Comparison of ENCODE assay signal across 8 cellular contexts in genomic region chr2:218323526-218324472, GRCh38. TPM values are rescaled to one million over a fixed set of nuclear protein-coding genes. Genes with fewer than 3 reads are reported as not detected.
A peak's percentile ranks its signal among the peaks of the same experiment; 100 is the strongest.
DNase-seq lines count a peak whose midpoint lies in the region; ATAC-seq and TF ChIP-seq lines count a peak whose summit lies in the region.

No MANE protein-coding gene starts in this region.

- H3K4me1 Mint-ChIP-seq in natural killer cell = peaks cover 0 to 24% of the 10 kb centered on the region in 2 donors

- H3K4me3 ChIP-seq in HCT116 (replicated peaks in 1 of 2; ENCODE audit: low read depth in 1 of 2, low read length in 2 of 2) = peak overlapping the region; percentile 66 to 78
- peak overlapping the region; percentile 79 to 94 (median 82) for H3K4me3 ChIP-seq in esophagus muscularis mucosa

- H3K9me2 ChIP-seq in HCT116 (ENCODE audit: insufficient read depth) = no peaks in the 10 kb centered on the region

- WGBS in esophagus muscularis mucosa = 17% methylated on average over 20 of the region's 24 CpGs

- TF ChIP-seq POLR2A in HCT116 (IDR thresholded peaks at IDR 0.05; ENCODE audit: borderline replicate concordance, extremely low read depth, insufficient read depth, insufficient read length) (no peak), esophagus muscularis mucosa (IDR thresholded peaks at IDR 0.05; ENCODE audit: low read depth) (no peak)

- no peaks in the 10 kb centered on the region for H3K79me2 ChIP-seq in HCT116 (ENCODE audit: insufficient read depth, low read length)

- TF ChIP-seq RAD21 in HCT116 (IDR thresholded peaks at IDR 0.05; ENCODE audit: low read depth) = no peak

- TF ChIP-seq CTCF in HCT116 (IDR thresholded peaks at IDR 0.05 in 2 of 3, conservative IDR thresholded peaks at IDR 0.05 in 1 of 3; ENCODE audit: borderline replicate concordance in 1 of 3, insufficient read depth in 1 of 3, low read depth in 2 of 3, low read length in 2 of 3) = no peak
- TF ChIP-seq CTCF in esophagus muscularis mucosa (IDR thresholded peaks at IDR 0.05) = no peak
- TF ChIP-seq CTCF in natural killer cell (IDR thresholded peaks at IDR 0.05) = no peak

- RAD21 ChIA-PET in HCT116 (lab: Charles Lee; ENCODE audit: low non-redundant PET in 1 of 2, low total read pairs in 2 of 2, uncharacterized antibody in 2 of 2, unreplicated experiment in 2 of 2) = no interaction called here

- H3K9ac ChIP-seq in HCT116 (ENCODE audit: low read length) = peak overlapping the region; percentile 67

- H3K36me3 ChIP-seq in HCT116 (ENCODE audit: control insufficient read depth in 1 of 2, insufficient read depth in 2 of 2, low read length in 2 of 2) (no peaks in the 10 kb centered on the region), esophagus muscularis mucosa (no peaks in the 10 kb centered on the region)

- H4K20me1 ChIP-seq in HCT116 (ENCODE audit: insufficient read depth) = no peaks in the 10 kb centered on the region

- no peaks in the 10 kb centered on the region for H3K9me3 ChIP-seq in HCT116 (ENCODE audit: control insufficient read depth in 1 of 2, insufficient read depth in 1 of 2, low read depth in 1 of 2, low read length in 2 of 2)
- H3K9me3 ChIP-seq in esophagus muscularis mucosa = no peaks in the 10 kb centered on the region

- H3K27ac Mint-ChIP-seq in natural killer cell = peak overlapping the region in 1 of 2 donors; percentile 77

- H3K4me1 ChIP-seq in HCT116 (ENCODE audit: control insufficient read depth in 1 of 2, insufficient read depth in 2 of 2, low read length in 2 of 2) (peaks cover 15 to 24% of the 10 kb centered on the region in 2 experiments), esophagus muscularis mucosa (peaks cover 17 to 31% (median 26%) of the 10 kb centered on the region in 4 donors)

- H3K4me3 Mint-ChIP-seq in natural killer cell = peak overlapping the region; percentile 82

- no peak for TF ChIP-seq EP300 in esophagus muscularis mucosa (IDR thresholded peaks at IDR 0.05)

- intact Hi-C loops in HCT116 (cut with micrococcal nuclease) (no loop called here), esophagus muscularis mucosa (cut with DNase I) (loop anchor here (5.0 kb wide), 1 partner anchor 39 kb away; no protein-coding TSS in a partner anchor), natural killer cell (cut with micrococcal nuclease) (no loop called here)

- peak; percentile 41 for ATAC-seq in HCT116
- ATAC-seq in natural killer cell = no peak

- CTCF ChIA-PET in HCT116 (lab: Charles Lee) = interaction anchor here (2.0 kb wide), 1 partner anchor 32 kb away, joined by 7 read pairs; the partner anchor contains the start of gene CATIP

- H3K27ac ChIP-seq in HCT116 (ENCODE audit: low read depth, low read length) = peak overlapping the region; percentile 76
- peak overlapping the region; percentile 67 to 83 (median 76) for H3K27ac ChIP-seq in esophagus muscularis mucosa (replicated peaks in 1 of 4)

- H3K4me2 ChIP-seq in HCT116 (ENCODE audit: low read length) = peak overlapping the region; percentile 93

- H3K27me3 ChIP-seq in HCT116 (ENCODE audit: insufficient read depth, low read length) (no peaks in the 10 kb centered on the region), esophagus muscularis mucosa (no peaks in the 10 kb centered on the region)

- POLR2A ChIA-PET in HCT116 (lab: Charles Lee) = interaction anchor here (0.6 kb wide), 1 partner anchor 22 kb away, joined by 5 read pairs; no protein-coding TSS in a partner anchor

- no peaks in the 10 kb centered on the region for H3K36me3 Mint-ChIP-seq in natural killer cell

- DNase-seq in AG20443 (ENCODE audit: low spot score) (peak; percentile 37), HCT116 (ENCODE audit: low read depth, low spot score) (no peak), SW480 (ENCODE audit: low spot score) (peak; percentile 75), esophagus muscularis mucosa (ENCODE audit: extremely low spot score) (peak; percentile 91), natural killer cell (no peak), cerebellar nuclear complex (lab: John Stamatoyannopoulos, UW) (no peak)
- DNase-seq in activated CD4-positive, alpha-beta T cell treated with anti-CD3 and anti-CD28 coated beads for 1 hour = no peak
- DNase-seq in stimulated activated CD4-positive, alpha-beta T cell treated with anti-CD3 and anti-CD28 coated beads, Interleukin-12 subunit alpha, Interleukin-12 subunit beta, amount 100 ng/mL, for 4 hours = no peak

- no peaks in the 10 kb centered on the region for H3K9me3 Mint-ChIP-seq in natural killer cell

- H2AFZ ChIP-seq in HCT116 (ENCODE audit: low read depth, low read length, poor library complexity, severe bottlenecking) = no peak overlapping the region

- TSS peak; percentile 79 for BruUV-seq in HCT116 (replicated peaks; lab: Mats Ljungman, UMichigan)

- peaks cover 0 to 9% of the 10 kb centered on the region in 2 donors for H3K27me3 Mint-ChIP-seq in natural killer cell (ENCODE audit: low read depth in 2 of 2)

TF ChIP-seq in HCT116, 20 proteins besides CTCF, POLR2A, EP300 and RAD21:
- TF ChIP-seq YY1 (IDR thresholded peaks at IDR 0.05; ENCODE audit: extremely low read depth, insufficient replicate concordance, low read depth, low read length) (no peak), POLR2AphosphoS5 (IDR thresholded peaks at IDR 0.05; ENCODE audit: low read depth, low read length) (peak; percentile 58)

RNA-seq across cellular contexts. Expression of gene TMBIM1, which starts 31.5 kb away (rescaled TPM):
- total RNA-seq in HCT116 (2021; ENCODE audit: unreplicated experiment) = 91.0 TPM
- polyA plus RNA-seq in HCT116 (2012) = 138 and 165 TPM in 2 replicates
- 100 to 1,000 TPM; 131 to 238 (median 197) TPM for total RNA-seq in esophagus muscularis mucosa
- total RNA-seq in natural killer cell = 100 to 1,000 TPM in 1 of 3 donors, 10 to 100 TPM in 2; 84.9 to 107 (median 95.1) TPM

RNA-seq across cellular contexts. Expression of gene CATIP, which starts 32.9 kb away (rescaled TPM):
- total RNA-seq in HCT116 (2021; ENCODE audit: unreplicated experiment) = 0.57 TPM
- polyA plus RNA-seq in HCT116 (2012) = 0.27 and 0.34 TPM in 2 replicates
- total RNA-seq in esophagus muscularis mucosa = not detected
- total RNA-seq in natural killer cell = under 1 TPM in 1 of 3 donors, not detected in 2; 0.26 TPM

RNA-seq across cellular contexts. Expression of gene PNKD, which starts 53.5 kb away (rescaled TPM):
- total RNA-seq in HCT116 (2021; ENCODE audit: unreplicated experiment) = 58.1 TPM
- 49.4 and 64.8 TPM in 2 replicates for polyA plus RNA-seq in HCT116 (2012)
- 10 to 100 TPM; 40.3 to 74.1 (median 56.5) TPM for total RNA-seq in esophagus muscularis mucosa
- 10 to 100 TPM; 18.8 to 21.3 (median 18.9) TPM for total RNA-seq in natural killer cell

RNA-seq across cellular contexts. Expression of gene AAMP, which starts 53.9 kb away (rescaled TPM):
- total RNA-seq in HCT116 (2021; ENCODE audit: unreplicated experiment) (111 TPM), esophagus muscularis mucosa (100 to 1,000 TPM; 104 to 169 (median 144) TPM), natural killer cell (10 to 100 TPM; 52.5 to 61.6 (median 60.0) TPM)
- polyA plus RNA-seq in HCT116 (2012) = 129 and 173 TPM in 2 replicates

RNA-seq across cellular contexts. Expression of gene SLC11A1, which starts 58.3 kb away (rescaled TPM):
- total RNA-seq in HCT116 (2021; ENCODE audit: unreplicated experiment) (0.42 TPM), esophagus muscularis mucosa (10 to 100 TPM in 2 of 4 donors, 1 to 10 TPM in 2; 5.6 to 38.1 (median 20.7) TPM), natural killer cell (10 to 100 TPM; 17.9 to 53.5 (median 35.5) TPM)
- 0.30 and 0.51 TPM in 2 replicates for polyA plus RNA-seq in HCT116 (2012)

Comparison
In these comparisons a context has a peak if more than half of its experiments do, and no peak if none do; other contexts are left out.
1. DNase-seq: peak in AG20443 (single experiment), SW480 (single experiment) and esophagus muscularis mucosa (single experiment); none in HCT116 (single experiment), natural killer cell (single experiment), cerebellar nuclear complex (0 of 2), activated CD4-positive, alpha-beta T cell treated with anti-CD3 and anti-CD28 coated beads for 1 hour (single experiment) and stimulated activated CD4-positive, alpha-beta T cell treated with anti-CD3 and anti-CD28 coated beads, Interleukin-12 subunit alpha, Interleukin-12 subunit beta, amount 100 ng/mL, for 4 hours (single experiment).